In genomic region chr2:131491469-131491836, GRCh38 we compare ENCODE assay signal across 8 cellular contexts. TPM values are rescaled to one million over a fixed set of nuclear protein-coding genes. Genes with fewer than 3 reads are reported as not detected.
DNase-seq lines count a peak whose midpoint lies in the region; ATAC-seq and TF ChIP-seq lines count a peak whose summit lies in the region.
"Not testable (repeated sequence)": the region's sequence is repeated elsewhere in the genome, so short reads cannot be mapped to it uniquely, and the experiment has no call there.

No MANE protein-coding gene starts in this region.

- not testable (repeated sequence) for H3K9me2 ChIP-seq in OCI-LY7 (ENCODE audit: insufficient read depth, low read length)

- peaks cover 27% of the 10 kb centered on the region for H4K20me1 ChIP-seq in OCI-LY7 (ENCODE audit: insufficient read depth, low read length)

- peak; percentile 9 for ATAC-seq in GM19395 (IDR thresholded peaks at IDR 0.05; ENCODE audit: unreplicated experiment)
- ATAC-seq in HG03439 (IDR thresholded peaks at IDR 0.05; ENCODE audit: unreplicated experiment): peak; percentile 7
- ATAC-seq in left lung: peak; percentile 25

- not testable (repeated sequence) for H3K27me3 ChIP-seq in left lung

- BruUV-seq in OCI-LY7 (replicated peaks; lab: Mats Ljungman, UMichigan): not testable (repeated sequence)

- DNase-seq in AG09309 (ENCODE audit: low read depth); OCI-LY7 (ENCODE audit: low spot score); activated T-helper 2 cell treated with anti-CD3 and anti-CD28 coated beads, Interferon-gamma antibody, Interleukin-2, Interleukin-4, amounts not matched to agents 10 μg/mL and 5 μg/mL and 100 μg/mL, durations not matched to agents 14 hours and 24 hours and 36 hours (ENCODE audit: low spot score); epithelial cell of esophagus (ENCODE audit: low read depth); left lung; retinal pigment epithelial cell (ENCODE audit: low read depth): not testable (repeated sequence)

- H2AFZ ChIP-seq in OCI-LY7 (ENCODE audit: low read length): 0 out of 2 replicates have a peak overlapping the region, but pooled peaks have one; percentile 21

- not testable (repeated sequence) for TF ChIP-seq CTCF in AG09309 (IDR thresholded peaks at IDR 0.05; ENCODE audit: control insufficient read depth, insufficient read depth, low read depth, low read length, missing control alignments); OCI-LY7 (conservative IDR thresholded peaks at IDR 0.05; ENCODE audit: low read length); epithelial cell of esophagus (IDR thresholded peaks at IDR 0.05; ENCODE audit: insufficient read depth, low read depth, low read length, missing control alignments); left lung (IDR thresholded peaks at IDR 0.05); retinal pigment epithelial cell (conservative IDR thresholded peaks at IDR 0.05; ENCODE audit: low read depth, low read length)

- H3K27me3 Mint-ChIP-seq in activated T-helper 2 cell treated with anti-CD3 and anti-CD28 coated beads, Interferon-gamma antibody, Interleukin-2, Interleukin-4, amounts not matched to agents 10 μg/mL and 5 μg/mL and 100 μg/mL, durations not matched to agents 14 hours and 24 hours and 36 hours (ENCODE audit: low read depth): not testable (repeated sequence)

- H3K27ac Mint-ChIP-seq in activated T-helper 2 cell treated with anti-CD3 and anti-CD28 coated beads, Interferon-gamma antibody, Interleukin-2, Interleukin-4, amounts not matched to agents 10 μg/mL and 5 μg/mL and 100 μg/mL, durations not matched to agents 14 hours and 24 hours and 36 hours: peak overlapping the region; percentile 90

- peaks cover 30% of the 10 kb centered on the region for H3K4me1 ChIP-seq in OCI-LY7 (ENCODE audit: insufficient read depth, low read length, poor library complexity, severe bottlenecking)
- peaks cover 16 to 28% of the 10 kb centered on the region in 2 donors for H3K4me1 ChIP-seq in left lung

- H3K4me3 ChIP-seq in AG09309 (ENCODE audit: control insufficient read depth, low read depth, low read length) (peak overlapping the region; percentile 54), OCI-LY7 (ENCODE audit: low read depth, low read length, poor library complexity, severe bottlenecking) (peak overlapping the region; percentile 83), epithelial cell of esophagus (ENCODE audit: low read length) (peak overlapping the region; percentile 58), left lung (peak overlapping the region; percentile 70 to 75), retinal pigment epithelial cell (ENCODE audit: low read length) (peak overlapping the region; percentile 51)

- peaks cover 34% of the 10 kb centered on the region for H3K36me3 Mint-ChIP-seq in activated T-helper 2 cell treated with anti-CD3 and anti-CD28 coated beads, Interferon-gamma antibody, Interleukin-2, Interleukin-4, amounts not matched to agents 10 μg/mL and 5 μg/mL and 100 μg/mL, durations not matched to agents 14 hours and 24 hours and 36 hours (ENCODE audit: low read depth)

- H3K9me3 ChIP-seq in OCI-LY7 (ENCODE audit: low read length); left lung: not testable (repeated sequence)

- peak overlapping the region; percentile 79 for H3K4me2 ChIP-seq in OCI-LY7 (ENCODE audit: low read length)

- peak overlapping the region; percentile 87 for H3K4me3 Mint-ChIP-seq in activated T-helper 2 cell treated with anti-CD3 and anti-CD28 coated beads, Interferon-gamma antibody, Interleukin-2, Interleukin-4, amounts not matched to agents 10 μg/mL and 5 μg/mL and 100 μg/mL, durations not matched to agents 14 hours and 24 hours and 36 hours (ENCODE audit: low read depth)

- peaks cover 82% of the 10 kb centered on the region for H3K79me2 ChIP-seq in OCI-LY7 (ENCODE audit: insufficient read depth, low read depth, low read length)

- not testable (repeated sequence) for H3K9me3 Mint-ChIP-seq in activated T-helper 2 cell treated with anti-CD3 and anti-CD28 coated beads, Interferon-gamma antibody, Interleukin-2, Interleukin-4, amounts not matched to agents 10 μg/mL and 5 μg/mL and 100 μg/mL, durations not matched to agents 14 hours and 24 hours and 36 hours

- peak overlapping the region; percentile 83 for H3K27ac ChIP-seq in OCI-LY7 (ENCODE audit: low read depth, low read length, poor library complexity, severe bottlenecking)
- H3K27ac ChIP-seq in left lung: not testable (repeated sequence)

- CTCF ChIA-PET in OCI-LY7 (lab: Charles Lee; ENCODE audit: unreplicated experiment): not testable (repeated sequence)

- peaks cover 53% of the 10 kb centered on the region for H3K36me3 ChIP-seq in OCI-LY7 (ENCODE audit: insufficient read depth, low read length)
- not testable (repeated sequence) for H3K36me3 ChIP-seq in left lung

- POLR2A ChIA-PET in OCI-LY7 (lab: Charles Lee): not testable (repeated sequence)

- peaks cover 17% of the 10 kb centered on the region for H3K4me1 Mint-ChIP-seq in activated T-helper 2 cell treated with anti-CD3 and anti-CD28 coated beads, Interferon-gamma antibody, Interleukin-2, Interleukin-4, amounts not matched to agents 10 μg/mL and 5 μg/mL and 100 μg/mL, durations not matched to agents 14 hours and 24 hours and 36 hours (ENCODE audit: low read depth)

- intact Hi-C loops in OCI-LY7 (cut with micrococcal nuclease; ENCODE audit: unreplicated experiment): loop anchor here (5.0 to 10.0 kb wide), 3 partner anchors 344 to 653 kb away; partner anchors contain the start of gene PLEKHB2
- intact Hi-C loops in activated T-helper 2 cell treated with anti-CD3 and anti-CD28 coated beads, Interferon-gamma antibody, Interleukin-2, Interleukin-4, amounts not matched to agents 10 μg/mL and 5 μg/mL and 100 μg/mL, durations not matched to agents 14 hours and 24 hours and 36 hours (cut with micrococcal nuclease): loop anchor here (5.0 kb wide), 1 partner anchor 1309 kb away; the partner anchor contains the start of genes MZT2B and SMPD4
- intact Hi-C loops in left lung (cut with DNase I): not testable (repeated sequence)

RNA-seq across cellular contexts. Expression of gene MZT2A, which starts 0.7 kb away (rescaled TPM):
- 398 and 443 TPM in 2 replicates for total RNA-seq in OCI-LY7 (2014; rRNA removed; shearing (Covaris generic))
- total RNA-seq in OCI-LY7 (2022) (305 and 332 TPM in 2 replicates), left lung (10 to 100 TPM; 43.4 to 59.8 TPM)
- 124 and 130 TPM in 2 replicates for total RNA-seq in activated T-helper 2 cell treated with anti-CD3 and anti-CD28 coated beads, Interferon-gamma antibody, Interleukin-2, Interleukin-4, amounts not matched to agents 10 μg/mL and 5 μg/mL and 100 μg/mL, durations not matched to agents 14 hours and 24 hours and 36 hours

RNA-seq across cellular contexts. Expression of gene TUBA3D, which starts 15.5 kb away (rescaled TPM):
- not detected in 2 replicates for total RNA-seq in OCI-LY7 (2014; rRNA removed; shearing (Covaris generic))
- total RNA-seq in OCI-LY7 (2022) (not detected in 2 replicates), left lung (not detected)
- total RNA-seq in activated T-helper 2 cell treated with anti-CD3 and anti-CD28 coated beads, Interferon-gamma antibody, Interleukin-2, Interleukin-4, amounts not matched to agents 10 μg/mL and 5 μg/mL and 100 μg/mL, durations not matched to agents 14 hours and 24 hours and 36 hours: not detected in 2 replicates

RNA-seq across cellular contexts. Expression of gene CCDC74A, which starts 36.2 kb away (rescaled TPM):
- 57.4 and 60.7 TPM in 2 replicates for total RNA-seq in OCI-LY7 (2014; rRNA removed; shearing (Covaris generic))
- 27.1 and 40.2 TPM in 2 replicates for total RNA-seq in OCI-LY7 (2022)
- 2.8 and 3.3 TPM in 2 replicates for total RNA-seq in activated T-helper 2 cell treated with anti-CD3 and anti-CD28 coated beads, Interferon-gamma antibody, Interleukin-2, Interleukin-4, amounts not matched to agents 10 μg/mL and 5 μg/mL and 100 μg/mL, durations not matched to agents 14 hours and 24 hours and 36 hours
- total RNA-seq in left lung: 1 to 10 TPM; 2.7 to 4.4 TPM
